In genomic region chr10:123847686-123848432, GRCh38 we compare ENCODE assay signal across 15 cellular contexts. TPM values are rescaled to one million over a fixed set of nuclear protein-coding genes. Genes with fewer than 3 reads are reported as not detected.
DNase-seq lines count a peak whose midpoint lies in the region; ATAC-seq and TF ChIP-seq lines count a peak whose summit lies in the region.
"Had no signal": no experiment of that assay in that cellular context is flagged by ENCODE, and none has a peak within 500 bp of the region (broad histone marks: within the 10 kb centered on the region; RNA-seq: fewer than 3 reads in every experiment).

No MANE protein-coding gene starts in this region.

- H3K4me1 ChIP-seq in Panc1 (ENCODE audit: control insufficient read depth, insufficient read depth, low read length) (no peaks in the 10 kb centered on the region), GM23338 (ENCODE audit: insufficient read depth) (no peaks in the 10 kb centered on the region)
- H3K4me1 ChIP-seq: SJCRH30 had no signal

- H3K4me1 Mint-ChIP-seq in GM23338: peaks cover 2% of the 10 kb centered on the region; the same call in 1 of the 3 replicates
- peaks cover 0 to 4% of the 10 kb centered on the region in 2 donors for H3K4me1 Mint-ChIP-seq in natural killer cell treated with Interleukin-12 subunit alpha and Interleukin-12 subunit beta and Interleukin-15 and Interleukin-18, amount 100 ng/mL, for 72 hours (ENCODE audit: low read depth in 2 of 2)

- no peaks in the 10 kb centered on the region for H3F3A ChIP-seq in GM23338 (replicated peaks; ENCODE audit: low read depth)

- no peaks in the 10 kb centered on the region for H3K9me2 ChIP-seq in GM23338 (ENCODE audit: insufficient read depth)

- H3K79me2 ChIP-seq in GM23338 (replicated peaks; ENCODE audit: insufficient read depth): no peaks in the 10 kb centered on the region

- no peak overlapping the region for H3K27ac ChIP-seq in Panc1 (ENCODE audit: low read length)
- no peak overlapping the region for H3K27ac ChIP-seq in GM23338 (ENCODE audit: low read depth)
- H3K27ac ChIP-seq: SJCRH30 had no signal

- no peak overlapping the region for H2AFZ ChIP-seq in GM23338

- no peaks in the 10 kb centered on the region for H4K20me1 ChIP-seq in GM23338 (replicated peaks; ENCODE audit: insufficient read depth)

- H3K9me3 ChIP-seq in Panc1 (ENCODE audit: control insufficient read depth, insufficient read depth, low read depth, low read length): no peaks in the 10 kb centered on the region
- H3K9me3 ChIP-seq: SJCRH30 had no signal

- H3K27me3 Mint-ChIP-seq in GM23338 (ENCODE audit: insufficient read depth, low read depth, poor library complexity): no peaks in the 10 kb centered on the region
- H3K27me3 Mint-ChIP-seq in natural killer cell treated with Interleukin-12 subunit alpha and Interleukin-12 subunit beta and Interleukin-15 and Interleukin-18, amount 100 ng/mL, for 72 hours: peaks cover 33 to 35% of the 10 kb centered on the region in 2 donors

- CTCF ChIA-PET in Panc1 (lab: Charles Lee): no interaction called here

- intact Hi-C loops in Panc1 (cut with micrococcal nuclease; ENCODE audit: unreplicated experiment) (no loop called here), sciatic nerve (cut with DNase I) (no loop called here)

- H3K36me3 Mint-ChIP-seq in GM23338 (ENCODE audit: low read depth): peaks cover 21% of the 10 kb centered on the region
- H3K36me3 Mint-ChIP-seq in natural killer cell treated with Interleukin-12 subunit alpha and Interleukin-12 subunit beta and Interleukin-15 and Interleukin-18, amount 100 ng/mL, for 72 hours: no peaks in the 10 kb centered on the region
- H3K36me3 Mint-ChIP-seq: CD4-positive, CD25-positive, alpha-beta regulatory T cell had no signal

- ATAC-seq in Panc1: peak; percentile 69
- peak; percentile 87 for ATAC-seq in sciatic nerve
- ATAC-seq in GM23338: no peak
- ATAC-seq in natural killer cell treated with Interleukin-12 subunit alpha and Interleukin-12 subunit beta and Interleukin-15 and Interleukin-18, amount 100 ng/mL, for 72 hours: no peak

- H3K4me3 Mint-ChIP-seq in GM23338: no peak overlapping the region
- H3K4me3 Mint-ChIP-seq in natural killer cell treated with Interleukin-12 subunit alpha and Interleukin-12 subunit beta and Interleukin-15 and Interleukin-18, amount 100 ng/mL, for 72 hours: no peak overlapping the region
- H3K4me3 Mint-ChIP-seq: CD4-positive, CD25-positive, alpha-beta regulatory T cell had no signal

- no TSS peak for BruUV-seq in Panc1 (replicated peaks; lab: Mats Ljungman, UMichigan)

- no peak for TF ChIP-seq CTCF in Panc1 (IDR thresholded peaks at IDR 0.05)
- no peak for TF ChIP-seq CTCF in GM23338 (conservative IDR thresholded peaks at IDR 0.05; ENCODE audit: low read depth in 2 of 2)

- H3K36me3 ChIP-seq in Panc1 (ENCODE audit: control insufficient read depth, insufficient read depth, low read length): no peaks in the 10 kb centered on the region
- H3K36me3 ChIP-seq in GM23338 (ENCODE audit: insufficient read depth): no peaks in the 10 kb centered on the region
- H3K36me3 ChIP-seq: SJCRH30 had no signal

- H3K4me3 ChIP-seq in Panc1 (ENCODE audit: low read depth in 2 of 2, low read length in 2 of 2) (no peak overlapping the region), GM23338 (no peak overlapping the region)
- H3K4me3 ChIP-seq: SJCRH30 had no signal

- peaks cover 19% of the 10 kb centered on the region for H3K9me3 Mint-ChIP-seq in GM23338
- H3K9me3 Mint-ChIP-seq in natural killer cell treated with Interleukin-12 subunit alpha and Interleukin-12 subunit beta and Interleukin-15 and Interleukin-18, amount 100 ng/mL, for 72 hours: no peaks in the 10 kb centered on the region

- peak; percentile 20 for DNase-seq in ELR (ENCODE audit: low read depth)
- DNase-seq in Panc1 (ENCODE audit: low read depth, low spot score): no peak
- DNase-seq in fibroblast of gingiva (ENCODE audit: low read depth): peak; percentile 66
- DNase-seq in sciatic nerve (ENCODE audit: low spot score): no peak
- DNase-seq in GM23338 (ENCODE audit: low spot score): no peak
- no peak for DNase-seq in natural killer cell treated with Interleukin-12 subunit alpha and Interleukin-12 subunit beta and Interleukin-15 and Interleukin-18, amount 100 ng/mL, for 72 hours (ENCODE audit: low spot score)
- DNase-seq in NCI-H1436 treated with DMSO at 0.1 percent for 48 hours (lab: John Stamatoyannopoulos, UW): no peak
- no peak for DNase-seq in T-helper 1 cell
- DNase-seq: activated CD4-positive, alpha-beta T cell treated with anti-CD3 and anti-CD28 coated beads, Interleukin-2, amount 50 U/mL, for 4 hours; activated T-cell treated with anti-CD3 and anti-CD28 coated beads, Interleukin-2, amount 50 U/mL, for 48 hours; CD4-positive, CD25-positive, alpha-beta regulatory T cell; dermis blood vessel endothelial cell; glutamatergic neuron; NCI-H2081 treated with DMSO at 0.1 percent for 48 hours; SJCRH30 had no signal

- peaks cover 2% of the 10 kb centered on the region; the same call in 1 of the 2 replicates for H3K27me3 ChIP-seq in Panc1 (ENCODE audit: control insufficient read depth, insufficient read depth, low read length)
- H3K27me3 ChIP-seq in GM23338 (ENCODE audit: insufficient read depth): no peaks in the 10 kb centered on the region

- no peak overlapping the region for H3K27ac Mint-ChIP-seq in GM23338
- H3K27ac Mint-ChIP-seq in natural killer cell treated with Interleukin-12 subunit alpha and Interleukin-12 subunit beta and Interleukin-15 and Interleukin-18, amount 100 ng/mL, for 72 hours: no peak overlapping the region
- H3K27ac Mint-ChIP-seq: CD4-positive, CD25-positive, alpha-beta regulatory T cell had no signal

- POLR2A ChIA-PET in Panc1 (lab: Charles Lee): no interaction called here

- no peak overlapping the region for H3K4me2 ChIP-seq in GM23338

- in situ Hi-C loops in Panc1 (cut with HindIII; ENCODE audit: low pct_unique_long_range_greater_than_20kb, low sequenced_read_pairs): no loop called here

TF ChIP-seq in GM23338, 12 proteins besides CTCF, POLR2A, EP300 and RAD21:
- no peak for TF ChIP-seq JUNB (IDR thresholded peaks at IDR 0.05; ENCODE audit: unreplicated experiment)

RNA-seq across cellular contexts. Expression of gene CPXM2, which starts 43.7 kb away (rescaled TPM):
- total RNA-seq in Panc1 (2021; ENCODE audit: unreplicated experiment) (not detected), sciatic nerve (81.6 TPM)
- not detected for polyA plus RNA-seq in Panc1 (2012; ENCODE audit: insufficient read length)
- total RNA-seq in GM23338 (2014; rRNA removed; shearing (Covaris generic)): 5.3 and 8.1 TPM in 2 replicates
- polyA plus RNA-seq in GM23338 (2016; fragmentation: Nextera tagmentation; extraction: Ambion mirVana): 0.92 and 1.6 TPM in 2 replicates
- not detected for total RNA-seq in natural killer cell treated with Interleukin-12 subunit alpha and Interleukin-12 subunit beta and Interleukin-15 and Interleukin-18, amount 100 ng/mL, for 72 hours
- total RNA-seq: CD4-positive, CD25-positive, alpha-beta regulatory T cell; SJCRH30 had no signal
- polyA plus RNA-seq: CD4-positive, CD25-positive, alpha-beta regulatory T cell had no signal

Comparison
In these comparisons a context has a peak if more than half of its experiments do, and no peak if none do; other contexts are left out.
1. DNase-seq: peak in ELR (single experiment) and fibroblast of gingiva (single experiment); none in Panc1 (single experiment), sciatic nerve (single experiment), GM23338 (single experiment), natural killer cell treated with Interleukin-12 subunit alpha and Interleukin-12 subunit beta and Interleukin-15 and Interleukin-18, amount 100 ng/mL, for 72 hours (single experiment), NCI-H1436 treated with DMSO at 0.1 percent for 48 hours (single experiment) and T-helper 1 cell (0 of 5).
2. ATAC-seq: peak in Panc1 (single experiment) and sciatic nerve (single experiment); none in GM23338 (single experiment) and natural killer cell treated with Interleukin-12 subunit alpha and Interleukin-12 subunit beta and Interleukin-15 and Interleukin-18, amount 100 ng/mL, for 72 hours (0 of 2).